ENCODE assay signal across 9 cellular contexts in the genomic region with DNA sequence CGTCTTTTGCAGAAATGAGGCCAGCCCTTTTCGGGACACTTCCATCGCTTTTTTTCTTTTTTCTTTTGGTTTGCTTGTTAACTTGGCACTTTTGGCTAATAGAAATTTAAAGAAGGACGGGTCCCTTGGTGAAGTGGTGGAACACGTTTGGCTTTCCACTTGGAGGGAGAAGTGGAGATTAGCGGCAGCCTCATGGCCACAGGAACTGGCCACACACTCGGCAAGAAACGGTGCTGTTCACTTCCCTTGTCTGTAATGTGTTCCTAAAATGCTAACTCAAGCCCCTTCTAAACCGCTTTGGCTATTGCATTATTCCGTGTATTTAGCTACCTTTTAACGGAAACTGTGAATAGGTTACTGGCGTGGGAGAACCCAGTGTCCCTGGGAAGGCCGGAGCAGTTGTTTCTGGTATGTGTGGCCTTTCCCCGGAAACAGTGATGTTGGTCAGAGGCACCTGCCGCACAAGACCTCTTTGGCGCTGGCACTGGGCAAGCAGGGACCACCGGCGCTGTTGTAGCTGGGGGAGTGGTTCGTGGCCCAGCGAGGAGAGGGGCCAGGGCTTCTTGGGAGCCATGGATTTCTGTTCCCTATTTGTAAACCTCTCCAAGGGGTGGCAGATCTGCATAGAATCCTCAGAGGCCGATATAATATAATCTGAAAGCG. TPM values are rescaled to one million over a fixed set of nuclear protein-coding genes. Genes with fewer than 3 reads are reported as not detected.
DNase-seq lines count a peak whose midpoint lies in the region; ATAC-seq lines count a peak whose summit lies in the region.
"Had no signal": no experiment of that assay in that cellular context is flagged by ENCODE, and none has a peak within 500 bp of the region (broad histone marks: within the 10 kb centered on the region; RNA-seq: fewer than 3 reads in every experiment).

No MANE protein-coding gene starts in this region.

- no peak overlapping the region for H3K27ac Mint-ChIP-seq in activated T-helper 17 cell treated with anti-CD3 and anti-CD28 coated beads, Interleukin-2, amount 50 U/mL, for 72 hours
- no peak overlapping the region for H3K27ac Mint-ChIP-seq in stimulated activated effector memory CD8-positive, alpha-beta T cell treated with anti-CD3 and anti-CD28 coated beads, Interleukin-12 subunit alpha, Interleukin-12 subunit beta, amount 100 ng/mL, for 72 hours

- DNase-seq in NOMO-1 treated with DMSO at 0.1 percent for 48 hours (lab: John Stamatoyannopoulos, UW; ENCODE audit: unreplicated experiment) (peak; percentile 15), NOMO-1 treated with dmso at 0.1 percent for 144 hours (lab: John Stamatoyannopoulos, UW; ENCODE audit: unreplicated experiment) (no peak), retina (no peak), NCI-H1092 treated with DMSO at 0.1 percent for 48 hours (lab: John Stamatoyannopoulos, UW) (no peak), dedifferentiated amniotic fluid mesenchymal stem cell (ENCODE audit: extremely low spot score) (no peak)
- no peak for DNase-seq in stimulated activated effector memory CD8-positive, alpha-beta T cell treated with anti-CD3 and anti-CD28 coated beads, Interleukin-12 subunit alpha, Interleukin-12 subunit beta, amount 100 ng/mL, for 72 hours (ENCODE audit: low spot score in 2 of 2)

- peak overlapping the region; percentile 50 for H3K4me3 Mint-ChIP-seq in activated T-helper 17 cell treated with anti-CD3 and anti-CD28 coated beads, Interleukin-2, amount 50 U/mL, for 72 hours
- peak overlapping the region; percentile 58 for H3K4me3 Mint-ChIP-seq in stimulated activated effector memory CD8-positive, alpha-beta T cell treated with anti-CD3 and anti-CD28 coated beads, Interleukin-12 subunit alpha, Interleukin-12 subunit beta, amount 100 ng/mL, for 72 hours

- H3K9ac ChIP-seq in iPS-20b (ENCODE audit: low read depth, low read length) = no peak overlapping the region
- H3K9ac ChIP-seq: BLaER1 had no signal

- H3K27me3 ChIP-seq in iPS-20b (ENCODE audit: insufficient read depth, low read length) = peaks cover 67% of the 10 kb centered on the region

- no peaks in the 10 kb centered on the region for H3K36me3 Mint-ChIP-seq in activated T-helper 17 cell treated with anti-CD3 and anti-CD28 coated beads, Interleukin-2, amount 50 U/mL, for 72 hours (ENCODE audit: low read depth)
- H3K36me3 Mint-ChIP-seq in stimulated activated effector memory CD8-positive, alpha-beta T cell treated with anti-CD3 and anti-CD28 coated beads, Interleukin-12 subunit alpha, Interleukin-12 subunit beta, amount 100 ng/mL, for 72 hours = no peaks in the 10 kb centered on the region

- no peak overlapping the region for H3K27ac ChIP-seq in iPS-20b (ENCODE audit: low read length)
- H3K27ac ChIP-seq: BLaER1 had no signal

- H3K4me3 ChIP-seq in iPS-20b (ENCODE audit: low read length) = peak overlapping the region; percentile 53; the same call in 1 of the 2 replicates
- H3K4me3 ChIP-seq: BLaER1 had no signal

- no peaks in the 10 kb centered on the region for H3K36me3 ChIP-seq in iPS-20b (ENCODE audit: insufficient read depth, low read depth, low read length)
- H3K36me3 ChIP-seq: BLaER1 had no signal

- peaks cover 8% of the 10 kb centered on the region for H3K4me1 Mint-ChIP-seq in activated T-helper 17 cell treated with anti-CD3 and anti-CD28 coated beads, Interleukin-2, amount 50 U/mL, for 72 hours
- H3K4me1 Mint-ChIP-seq in stimulated activated effector memory CD8-positive, alpha-beta T cell treated with anti-CD3 and anti-CD28 coated beads, Interleukin-12 subunit alpha, Interleukin-12 subunit beta, amount 100 ng/mL, for 72 hours = peaks cover 16% of the 10 kb centered on the region

- H3K9me3 Mint-ChIP-seq in activated T-helper 17 cell treated with anti-CD3 and anti-CD28 coated beads, Interleukin-2, amount 50 U/mL, for 72 hours = no peaks in the 10 kb centered on the region
- H3K9me3 Mint-ChIP-seq in stimulated activated effector memory CD8-positive, alpha-beta T cell treated with anti-CD3 and anti-CD28 coated beads, Interleukin-12 subunit alpha, Interleukin-12 subunit beta, amount 100 ng/mL, for 72 hours = no peaks in the 10 kb centered on the region

- no peaks in the 10 kb centered on the region for H3K9me3 ChIP-seq in iPS-20b (ENCODE audit: insufficient read depth, low read depth, low read length)
- H3K9me3 ChIP-seq: BLaER1 had no signal

- H3K27me3 Mint-ChIP-seq in activated T-helper 17 cell treated with anti-CD3 and anti-CD28 coated beads, Interleukin-2, amount 50 U/mL, for 72 hours = peaks cover 21% of the 10 kb centered on the region

- no peaks in the 10 kb centered on the region; the same call in 1 of the 2 replicates for H3K4me1 ChIP-seq in iPS-20b (ENCODE audit: insufficient read depth, low read length)

- no peak for ATAC-seq in activated T-helper 17 cell treated with anti-CD3 and anti-CD28 coated beads, Interleukin-2, amount 50 U/mL, for 72 hours (replicated peaks)
- no peak for ATAC-seq in stimulated activated effector memory CD8-positive, alpha-beta T cell treated with anti-CD3 and anti-CD28 coated beads, Interleukin-12 subunit alpha, Interleukin-12 subunit beta, amount 100 ng/mL, for 72 hours

RNA-seq across cellular contexts. Expression of a gene that starts 1.0 kb away (rescaled TPM):
- total RNA-seq in activated T-helper 17 cell treated with anti-CD3 and anti-CD28 coated beads, Interleukin-2, amount 50 U/mL, for 72 hours = under 1 TPM in 1 of 2 donors, not detected in 1; 0.54 TPM
